18 cellular contexts compared by ENCODE assay signal in genomic region chr16:31063495-31063842, GRCh38. TPM values are rescaled to one million over a fixed set of nuclear protein-coding genes. Genes with fewer than 3 reads are reported as not detected.
DNase-seq lines count a peak whose midpoint lies in the region; ATAC-seq and TF ChIP-seq lines count a peak whose summit lies in the region.
"Had no signal": no experiment of that assay in that cellular context is flagged by ENCODE, and none has a peak within 500 bp of the region (broad histone marks: within the 10 kb centered on the region; RNA-seq: fewer than 3 reads in every experiment).

No MANE protein-coding gene starts in this region.

- CTCF ChIA-PET in MCF 10A (lab: Yijun Ruan, JAX), result interaction anchor here (0.5 to 1.1 kb wide), 2 partner anchors 8 to 201 kb away, joined by 3 to 5 read pairs; no protein-coding TSS in a partner anchor
- CTCF ChIA-PET in mammary epithelial cell (lab: Charles Lee; ENCODE audit: low non-redundant PET), result no interaction called here
- CTCF ChIA-PET in WTC11 (lab: Charles Lee), result interaction anchor here (1.0 kb wide), 1 partner anchor 21 kb away, joined by 4 read pairs; no protein-coding TSS in a partner anchor

- H2BK15ac ChIP-seq in mesendoderm (replicated peaks; ENCODE audit: low read depth), result no peak overlapping the region

- H3K4me1 ChIP-seq in mammary epithelial cell (ENCODE audit: insufficient read depth, low read length) (peaks cover 18% of the 10 kb centered on the region), mesendoderm (ENCODE audit: control insufficient read depth, low read depth, low read length) (no peaks in the 10 kb centered on the region), testis (peaks cover 8% of the 10 kb centered on the region)

- H3K79me1 ChIP-seq in mesendoderm (ENCODE audit: low read length), result peaks cover 14% of the 10 kb centered on the region

- H3K4me3 Mint-ChIP-seq in MCF 10A (ENCODE audit: unreplicated experiment) (no peak overlapping the region), WTC11 (no peak overlapping the region), type B pancreatic cell (no peak overlapping the region)
- H3K4me3 Mint-ChIP-seq: endodermal cell had no signal

- H3K9ac ChIP-seq in mammary epithelial cell (ENCODE audit: insufficient read depth, low read length) (no peak overlapping the region), mesendoderm (ENCODE audit: low read length) (no peak overlapping the region)

- intact Hi-C loops in MCF 10A (cut with micrococcal nuclease), result no loop called here
- intact Hi-C loops in mammary epithelial cell (cut with micrococcal nuclease), result no loop called here
- intact Hi-C loops in testis (cut with DNase I; ENCODE audit: low total_unique reads), result no loop called here

- no peak overlapping the region for H3K56ac ChIP-seq in mesendoderm (ENCODE audit: low read length)

- H3K9me3 ChIP-seq in mammary epithelial cell (replicated peaks; ENCODE audit: insufficient read depth, low read length) (no peaks in the 10 kb centered on the region), testis (no peaks in the 10 kb centered on the region)
- H3K9me3 ChIP-seq: thoracic aorta had no signal

- dilution Hi-C loops in mammary epithelial cell (cut with HindIII; ENCODE audit: low sequenced_read_pairs), result no loop called here

- no peak overlapping the region for H3K23ac ChIP-seq in mesendoderm (ENCODE audit: low read length)

- H3K27ac Mint-ChIP-seq in MCF 10A (ENCODE audit: low read depth, unreplicated experiment) (peak overlapping the region; percentile 27), WTC11 (no peak overlapping the region; the same call in 1 of the 2 replicates), type B pancreatic cell (no peak overlapping the region)
- H3K27ac Mint-ChIP-seq: endodermal cell had no signal

- H2AFZ ChIP-seq in mammary epithelial cell (ENCODE audit: low read depth, low read length), result no peak overlapping the region

- POLR2A ChIA-PET in MCF 10A (lab: Yijun Ruan, JAX), result interaction anchor here (0.5 to 3.2 kb wide), 4 partner anchors 8 to 141 kb away, joined by 3 to 18 read pairs (median 4); partner anchors contain the start of genes ZNF646 and ZNF668
- POLR2A ChIA-PET in WTC11 (lab: Charles Lee), result interaction anchor here (0.6 to 1.2 kb wide), 2 partner anchors 50 to 54 kb away, joined by 3 to 4 read pairs; partner anchors contain the start of gene KAT8

- in situ Hi-C loops in mammary epithelial cell (cut with MboI; ENCODE audit: low sequenced_read_pairs in 2 of 2), result no loop called here

- WGBS in mammary epithelial cell (ENCODE audit: low coverage, missing lambda C conversion rate), result 100% methylated on average over 7 of the region's 9 CpGs
- WGBS in mesendoderm (ENCODE audit: extremely low coverage, insufficient coverage, low lambda C conversion rate), result no CpG with 5 or more reads among the region's 9 CpGs
- WGBS in testis, 2 donors, result 49 to 68% methylated on average over 9 of the region's 9 CpGs

- BruUV-seq in MCF 10A (replicated peaks; lab: Mats Ljungman, UMichigan) (no TSS peak), mammary epithelial cell (replicated peaks; lab: Mats Ljungman, UMichigan) (no TSS peak)

- no peaks in the 10 kb centered on the region for H3K27me3 Mint-ChIP-seq in MCF 10A (ENCODE audit: insufficient read depth, unreplicated experiment)
- H3K27me3 Mint-ChIP-seq in WTC11 (ENCODE audit: low read depth), result no peaks in the 10 kb centered on the region
- no peaks in the 10 kb centered on the region for H3K27me3 Mint-ChIP-seq in type B pancreatic cell

- H3K9me3 Mint-ChIP-seq in MCF 10A (ENCODE audit: unreplicated experiment), result no peaks in the 10 kb centered on the region
- no peaks in the 10 kb centered on the region for H3K9me3 Mint-ChIP-seq in WTC11
- no peaks in the 10 kb centered on the region for H3K9me3 Mint-ChIP-seq in type B pancreatic cell
- H3K9me3 Mint-ChIP-seq: endodermal cell had no signal

- H2BK120ac ChIP-seq in mesendoderm (ENCODE audit: low read depth, low read length), result no peak overlapping the region

- H3K36me3 Mint-ChIP-seq in MCF 10A (ENCODE audit: insufficient read depth, unreplicated experiment) (peaks cover 62% of the 10 kb centered on the region), WTC11 (peaks cover 26% of the 10 kb centered on the region), type B pancreatic cell (peaks cover 10% of the 10 kb centered on the region)

- no peak overlapping the region for H2AK5ac ChIP-seq in mesendoderm (ENCODE audit: low read length)

- TF ChIP-seq POLR2A in testis (IDR thresholded peaks at IDR 0.05), result no peak

- no peak overlapping the region for H3K18ac ChIP-seq in mesendoderm (ENCODE audit: low read length)

- no peak overlapping the region for H4K5ac ChIP-seq in mesendoderm (ENCODE audit: low read length)

- H3K36me3 ChIP-seq in mammary epithelial cell (ENCODE audit: insufficient read depth, low read length) (peaks cover 6% of the 10 kb centered on the region), mesendoderm (ENCODE audit: control insufficient read depth, insufficient read depth, low read length) (peaks cover 3% of the 10 kb centered on the region), testis (ENCODE audit: low read depth, missing control alignments) (no peaks in the 10 kb centered on the region)

- H3K4me3 ChIP-seq in mammary epithelial cell (replicated peaks in 1 of 3; ENCODE audit: insufficient read depth in 1 of 3, low read depth in 2 of 3, low read length in 3 of 3) (no peak overlapping the region), mesendoderm (ENCODE audit: low read length) (no peak overlapping the region), testis (peak overlapping the region; percentile 15 to 58)

- peaks cover 65% of the 10 kb centered on the region for H3K79me2 ChIP-seq in mammary epithelial cell (ENCODE audit: insufficient read depth, low read length)
- H3K79me2 ChIP-seq in mesendoderm (ENCODE audit: control insufficient read depth, insufficient read depth, low read length), result peaks cover 12% of the 10 kb centered on the region

- ATAC-seq in WTC11, result peak; percentile 69

- H4K8ac ChIP-seq in mesendoderm (ENCODE audit: low read depth, low read length), result no peak overlapping the region

- TF ChIP-seq CTCF in MCF 10A (IDR thresholded peaks at IDR 0.05; ENCODE audit: unreplicated experiment) (no peak), mammary epithelial cell (conservative IDR thresholded peaks at IDR 0.05 in 1 of 2, IDR thresholded peaks at IDR 0.05 in 1 of 2; ENCODE audit: extremely low read depth in 1 of 2, insufficient read depth in 1 of 2, low read depth in 1 of 2, low read length in 2 of 2) (no peak), WTC11 (IDR thresholded peaks at IDR 0.05) (no peak), testis (IDR thresholded peaks at IDR 0.05) (no peak), type B pancreatic cell (conservative IDR thresholded peaks at IDR 0.05) (no peak)

- H3K4me2 ChIP-seq in mammary epithelial cell (ENCODE audit: insufficient read depth, low read depth, low read length) (no peak overlapping the region), mesendoderm (ENCODE audit: low read length) (no peak overlapping the region)

- H3K4me1 Mint-ChIP-seq in MCF 10A (ENCODE audit: insufficient read depth, unreplicated experiment) (peaks cover 16% of the 10 kb centered on the region), WTC11 (no peaks in the 10 kb centered on the region), type B pancreatic cell (ENCODE audit: unreplicated experiment) (peaks cover 5% of the 10 kb centered on the region)

- H3K27ac ChIP-seq in mammary epithelial cell (ENCODE audit: insufficient read depth, low read depth, low read length), result no peak overlapping the region
- no peak overlapping the region for H3K27ac ChIP-seq in mesendoderm (ENCODE audit: low read depth, low read length)
- no peak overlapping the region for H3K27ac ChIP-seq in testis
- H3K27ac ChIP-seq: thoracic aorta had no signal

- DNase-seq in MCF 10A (ENCODE audit: unreplicated experiment) (no peak), mammary epithelial cell (no peak), WTC11 (ENCODE audit: low spot score) (no peak), mesendoderm (peak; percentile 25), testis (peak; percentile 75), NCI-H1417 (lab: John Stamatoyannopoulos, UW) (no peak), SHP77 treated with DMSO at 0.1 percent for 48 hours (lab: John Stamatoyannopoulos, UW) (no peak), type B pancreatic cell (ENCODE audit: extremely low spot score, unreplicated experiment) (no peak)
- DNase-seq: activated CD4-positive, alpha-beta T cell treated with anti-CD3 and anti-CD28 coated beads, Interleukin-2, amount 50 U/mL, for 1 hour; anterior cingulate cortex; endodermal cell; KG1; NCI-H1092 treated with DMSO at 0.1 percent for 48 hours; NCI-H526 treated with DMSO at 0.1 percent for 48 hours; occipital lobe; stimulated activated CD4-positive, alpha-beta T cell treated with anti-CD3 and anti-CD28 coated beads, Interleukin-4, amount 100 ng/mL, for 4 hours; stimulated activated CD8-positive, alpha-beta memory T cell treated with anti-CD3 and anti-CD28 coated beads, Interleukin-4, amount 100 ng/mL, for 48 hours had no signal

- no peak overlapping the region for H2BK5ac ChIP-seq in mesendoderm (ENCODE audit: low read length)

- H4K20me1 ChIP-seq in mammary epithelial cell (ENCODE audit: insufficient read depth, low read length), result no peaks in the 10 kb centered on the region

- H3K27me3 ChIP-seq in mammary epithelial cell (ENCODE audit: insufficient read depth, low read length) (no peaks in the 10 kb centered on the region), mesendoderm (ENCODE audit: insufficient read depth, low read length, poor library complexity) (no peaks in the 10 kb centered on the region), testis (no peaks in the 10 kb centered on the region)

- H3K4ac ChIP-seq in mesendoderm (ENCODE audit: low read depth, low read length), result no peak overlapping the region

RNA-seq across cellular contexts. Expression of gene ZNF668, which starts 10.6 kb away (rescaled TPM):
- 11.9 and 15.1 TPM in 2 replicates for total RNA-seq in MCF 10A (2022)
- 10 to 100 TPM; 13.2 to 14.7 TPM for total RNA-seq in mammary epithelial cell
- 7.2 TPM for polyA plus RNA-seq in mammary epithelial cell
- polyA minus RNA-seq in mammary epithelial cell, result 2.7 TPM
- total RNA-seq in WTC11 (2021), result 13.5 to 17.3 TPM (median 16.6 TPM) in 3 replicates
- polyA plus RNA-seq in mesendoderm (2013, experiment 1 of 2), result 9.6 TPM
- polyA plus RNA-seq in mesendoderm (2013, experiment 2 of 2), result 8.2 TPM
- 10 to 100 TPM; 17.2 to 20.2 TPM for total RNA-seq in testis
- 10.1 TPM for polyA plus RNA-seq in testis (ENCODE audit: insufficient read depth, low read depth, low replicate concordance)
- 10.5 and 13.4 TPM in 2 replicates for total RNA-seq in type B pancreatic cell (ENCODE audit: low replicate concordance)

RNA-seq across cellular contexts. Expression of gene ZNF646, which starts 10.8 kb away (rescaled TPM):
- total RNA-seq in MCF 10A (2022) (12.6 and 15.2 TPM in 2 replicates), mammary epithelial cell (10 to 100 TPM; 15.4 to 15.5 TPM), WTC11 (2021) (26.7 to 29.3 TPM (median 29.1 TPM) in 3 replicates), testis (10 to 100 TPM; 68.9 to 74.0 TPM), type B pancreatic cell (ENCODE audit: low replicate concordance) (21.0 and 27.2 TPM in 2 replicates)
- polyA plus RNA-seq in mammary epithelial cell (3.4 TPM), testis (ENCODE audit: insufficient read depth, low read depth, low replicate concordance) (80.3 TPM)
- 15.7 TPM for polyA minus RNA-seq in mammary epithelial cell
- 8.5 TPM for polyA plus RNA-seq in mesendoderm (2013, experiment 1 of 2)
- 9.0 TPM for polyA plus RNA-seq in mesendoderm (2013, experiment 2 of 2)

RNA-seq across cellular contexts. Expression of gene PRSS53, which starts 25.3 kb away (rescaled TPM):
- total RNA-seq in MCF 10A (2022) (4.4 and 5.5 TPM in 2 replicates), mammary epithelial cell (1 to 10 TPM; 1.7 to 2.6 TPM), WTC11 (2021) (2.5 to 4.9 TPM (median 4.1 TPM) in 3 replicates), testis (1 to 10 TPM; 2.7 to 6.1 TPM), type B pancreatic cell (ENCODE audit: low replicate concordance) (3.5 and 5.1 TPM in 2 replicates)
- polyA plus RNA-seq in mammary epithelial cell (1.6 TPM), testis (ENCODE audit: insufficient read depth, low read depth, low replicate concordance) (1.1 TPM)
- polyA minus RNA-seq in mammary epithelial cell, result 2.1 TPM
- polyA plus RNA-seq in mesendoderm (2013, experiment 1 of 2), result 0.91 TPM
- polyA plus RNA-seq in mesendoderm (2013, experiment 2 of 2), result 0.99 TPM

RNA-seq across cellular contexts. Expression of gene STX4, which starts 30.1 kb away (rescaled TPM):
- 66.7 and 89.2 TPM in 2 replicates for total RNA-seq in MCF 10A (2022)
- 10 to 100 TPM; 13.3 to 64.3 TPM for total RNA-seq in mammary epithelial cell
- 46.1 TPM for polyA plus RNA-seq in mammary epithelial cell
- 73.1 TPM for polyA minus RNA-seq in mammary epithelial cell
- total RNA-seq in WTC11 (2021), result 31.3 to 38.4 TPM (median 32.5 TPM) in 3 replicates
- 47.1 TPM for polyA plus RNA-seq in mesendoderm (2013, experiment 1 of 2)
- 48.1 TPM for polyA plus RNA-seq in mesendoderm (2013, experiment 2 of 2)
- total RNA-seq in testis, result 10 to 100 TPM; 50.9 to 56.9 TPM
- polyA plus RNA-seq in testis (ENCODE audit: insufficient read depth, low read depth, low replicate concordance), result 37.1 TPM
- total RNA-seq in type B pancreatic cell (ENCODE audit: low replicate concordance), result 35.3 and 38.5 TPM in 2 replicates

RNA-seq across cellular contexts. Expression of gene VKORC1, which starts 31.1 kb away (rescaled TPM):
- 64.7 and 66.3 TPM in 2 replicates for total RNA-seq in MCF 10A (2022)
- total RNA-seq in mammary epithelial cell, result 10 to 100 TPM; 45.7 to 65.0 TPM
- 210 TPM for polyA plus RNA-seq in mammary epithelial cell
- 62.7 TPM for polyA minus RNA-seq in mammary epithelial cell
- total RNA-seq in WTC11 (2021), result 85.7 to 114 TPM (median 110 TPM) in 3 replicates
- polyA plus RNA-seq in mesendoderm (2013, experiment 1 of 2), result 106 TPM
- 104 TPM for polyA plus RNA-seq in mesendoderm (2013, experiment 2 of 2)
- 100 to 1,000 TPM; 102 to 183 TPM for total RNA-seq in testis
- polyA plus RNA-seq in testis (ENCODE audit: insufficient read depth, low read depth, low replicate concordance), result 102 TPM
- total RNA-seq in type B pancreatic cell (ENCODE audit: low replicate concordance), result 70.1 and 78.9 TPM in 2 replicates

Comparison
In these comparisons a context has a peak if more than half of its experiments do, and no peak if none do; other contexts are left out.
1. DNase-seq: peak in mesendoderm (single experiment) and testis (single experiment); none in MCF 10A (single experiment), mammary epithelial cell (single experiment), WTC11 (single experiment), NCI-H1417 (0 of 3), SHP77 treated with DMSO at 0.1 percent for 48 hours (single experiment) and type B pancreatic cell (single experiment).
2. H3K4me3 ChIP-seq: peak in testis (2 of 2); none in mammary epithelial cell (0 of 3) and mesendoderm (single experiment).